17 cellular contexts compared by ENCODE assay signal in the genomic region with DNA sequence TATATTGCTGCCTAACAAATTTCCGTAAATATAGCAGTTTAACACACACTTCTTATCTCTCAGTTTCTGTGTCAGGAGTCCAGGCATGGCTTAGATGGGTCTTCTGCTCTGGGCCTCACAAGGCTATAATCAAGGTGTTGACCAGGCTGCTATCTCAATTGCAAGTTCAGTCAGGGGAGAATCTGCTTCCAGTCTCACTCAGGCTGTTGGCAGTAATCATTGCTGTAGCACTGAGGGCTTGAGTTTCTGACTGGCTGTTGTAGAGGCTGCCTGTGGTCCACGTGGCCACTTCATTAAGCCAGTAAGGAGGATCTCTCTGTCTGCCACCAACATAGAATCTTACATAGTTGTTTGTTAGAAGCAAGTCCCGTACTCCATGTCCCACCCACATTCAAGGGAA.
"Had no signal": no experiment of that assay in that cellular context is flagged by ENCODE, and none has a peak within 500 bp of the region (broad histone marks: within the 10 kb centered on the region; RNA-seq: fewer than 3 reads in every experiment).

No MANE protein-coding gene starts in this region.

- ATAC-seq: left colon, mucosa of descending colon, natural killer cell, T-cell had no signal

- H3K27ac ChIP-seq: ascending aorta, colonic mucosa, epithelial cell of prostate had no signal

- H3K27ac Mint-ChIP-seq: activated B cell treated with CpG ODN at 0.5 μM for 24 hours; activated CD4-positive, alpha-beta T cell treated with anti-CD3 and anti-CD28 coated beads, Interleukin-2, amount 10 ng/mL, durations not matched to agents 24 days and 14 days; activated T-helper 1 cell treated with anti-CD3 and anti-CD28 coated beads, Interleukin-12 subunit alpha, Interleukin-12 subunit beta, Interleukin-2, Interleukin-4 antibody, amounts not matched to agents 30 ng/mL and 10 ng/mL and 1 ng/mL, durations not matched to agents 14 hours and 24 hours and 36 hours; natural killer cell; stimulated activated naive CD8-positive, alpha-beta T cell treated with anti-CD3 and anti-CD28 coated beads, Interleukin-15, Interleukin-2, amounts not matched to agents 100 ng/mL and 50 ng/mL, for 24 hours; T-cell had no signal

- H3K9me3 Mint-ChIP-seq: activated B cell treated with CpG ODN at 0.5 μM for 24 hours; activated CD4-positive, alpha-beta T cell treated with anti-CD3 and anti-CD28 coated beads, Interleukin-2, amount 10 ng/mL, durations not matched to agents 24 days and 14 days; activated T-helper 1 cell treated with anti-CD3 and anti-CD28 coated beads, Interleukin-12 subunit alpha, Interleukin-12 subunit beta, Interleukin-2, Interleukin-4 antibody, amounts not matched to agents 30 ng/mL and 10 ng/mL and 1 ng/mL, durations not matched to agents 14 hours and 24 hours and 36 hours; natural killer cell; stimulated activated naive CD8-positive, alpha-beta T cell treated with anti-CD3 and anti-CD28 coated beads, Interleukin-15, Interleukin-2, amounts not matched to agents 100 ng/mL and 50 ng/mL, for 24 hours; T-cell had no signal

- H3K4me3 ChIP-seq: ascending aorta, colonic mucosa, mucosa of descending colon had no signal

- H3K36me3 ChIP-seq: ascending aorta, colonic mucosa had no signal

- H3K27me3 Mint-ChIP-seq: activated B cell treated with CpG ODN at 0.5 μM for 24 hours; activated CD4-positive, alpha-beta T cell treated with anti-CD3 and anti-CD28 coated beads, Interleukin-2, amount 10 ng/mL, durations not matched to agents 24 days and 14 days; stimulated activated naive CD8-positive, alpha-beta T cell treated with anti-CD3 and anti-CD28 coated beads, Interleukin-15, Interleukin-2, amounts not matched to agents 100 ng/mL and 50 ng/mL, for 24 hours; T-cell had no signal

- DNase-seq: activated B cell treated with CpG ODN at 0.5 μM for 24 hours; activated CD4-positive, alpha-beta T cell treated with anti-CD3 and anti-CD28 coated beads, Interleukin-2, amount 10 ng/mL, durations not matched to agents 24 days and 14 days; activated naive CD4-positive, alpha-beta T cell; colonic mucosa; effector CD4-positive, alpha-beta T cell; left colon; mammary epithelial cell; mucosa of descending colon; natural killer cell; nucleus accumbens; stimulated activated CD4-positive, alpha-beta T cell treated with anti-CD3 and anti-CD28 coated beads, Interleukin-2, amount 100 ng/mL, for 48 hours; T-cell; T1000 had no signal

- H3K4me1 ChIP-seq: colonic mucosa had no signal

- H3K27me3 ChIP-seq: ascending aorta, colonic mucosa had no signal

- H3K36me3 Mint-ChIP-seq: natural killer cell, T-cell had no signal

- H3K9me3 ChIP-seq: ascending aorta, colonic mucosa, mucosa of descending colon had no signal

- H3K4me3 Mint-ChIP-seq: activated B cell treated with CpG ODN at 0.5 μM for 24 hours; activated CD4-positive, alpha-beta T cell treated with anti-CD3 and anti-CD28 coated beads, Interleukin-2, amount 10 ng/mL, durations not matched to agents 24 days and 14 days; activated T-helper 1 cell treated with anti-CD3 and anti-CD28 coated beads, Interleukin-12 subunit alpha, Interleukin-12 subunit beta, Interleukin-2, Interleukin-4 antibody, amounts not matched to agents 30 ng/mL and 10 ng/mL and 1 ng/mL, durations not matched to agents 14 hours and 24 hours and 36 hours; natural killer cell; stimulated activated naive CD8-positive, alpha-beta T cell treated with anti-CD3 and anti-CD28 coated beads, Interleukin-15, Interleukin-2, amounts not matched to agents 100 ng/mL and 50 ng/mL, for 24 hours; T-cell had no signal
